ENCODE assay signal across 13 cellular contexts in genomic region chr20:18754030-18754659, GRCh38. TPM values are rescaled to one million over a fixed set of nuclear protein-coding genes. Genes with fewer than 3 reads are reported as not detected.
DNase-seq lines count a peak whose midpoint lies in the region; ATAC-seq, FAIRE-seq and TF ChIP-seq lines count a peak whose summit lies in the region.
"Had no signal": no experiment of that assay in that cellular context is flagged by ENCODE, and none has a peak within 500 bp of the region (broad histone marks: within the 10 kb centered on the region; RNA-seq: fewer than 3 reads in every experiment).

No MANE protein-coding gene starts in this region.

- no peaks in the 10 kb centered on the region for H4K20me1 ChIP-seq in OCI-LY7 (ENCODE audit: insufficient read depth, low read length)

- peak; percentile 100 for ATAC-seq in GM18517 (IDR thresholded peaks at IDR 0.05; ENCODE audit: unreplicated experiment)
- peak; percentile 99 for ATAC-seq in GM21529 (IDR thresholded peaks at IDR 0.05; ENCODE audit: unreplicated experiment)
- peak; percentile 99 for ATAC-seq in HG03354 (IDR thresholded peaks at IDR 0.05; ENCODE audit: poor library complexity, severe bottlenecking, unreplicated experiment)
- no peak for ATAC-seq in WTC11
- ATAC-seq: activated CD8-positive, alpha-beta T cell treated with anti-CD3 and anti-CD28 coated beads, Interleukin-2, amount 10 ng/mL, durations not matched to agents 7 days and 5 days had no signal

- no peaks in the 10 kb centered on the region for H3K4me1 ChIP-seq in OCI-LY7 (ENCODE audit: insufficient read depth, low read length, poor library complexity, severe bottlenecking)

- no peaks in the 10 kb centered on the region for H3K9me2 ChIP-seq in OCI-LY7 (ENCODE audit: insufficient read depth, low read length)

- H3K4me2 ChIP-seq in OCI-LY7 (ENCODE audit: low read length) = no peak overlapping the region

- TF ChIP-seq CTCF in OCI-LY7 (conservative IDR thresholded peaks at IDR 0.05; ENCODE audit: low read length) (no peak), WTC11 (IDR thresholded peaks at IDR 0.05) (no peak)

- no peaks in the 10 kb centered on the region for H3K36me3 ChIP-seq in OCI-LY7 (ENCODE audit: insufficient read depth, low read length)

- POLR2A ChIA-PET in OCI-LY7 (lab: Charles Lee) (interaction anchor here (0.6 to 1.3 kb wide), 3 partner anchors 13 to 620 kb away, joined by 3 read pairs; no protein-coding TSS in a partner anchor), WTC11 (lab: Charles Lee) (interaction anchor here (0.6 to 0.7 kb wide), 2 partner anchors 12 to 247 kb away, joined by 3 to 4 read pairs; partner anchors contain the start of gene SEC23B)

- H3K9me3 ChIP-seq in OCI-LY7 (ENCODE audit: low read length) = no peaks in the 10 kb centered on the region

- H3K27me3 Mint-ChIP-seq in WTC11 (ENCODE audit: low read depth) = no peaks in the 10 kb centered on the region
- H3K27me3 Mint-ChIP-seq: IgD-negative memory B cell, progenitor cell of endocrine pancreas had no signal

- H3K27ac ChIP-seq in OCI-LY7 (ENCODE audit: low read depth, low read length, poor library complexity, severe bottlenecking) = no peak overlapping the region

- H3K79me2 ChIP-seq in OCI-LY7 (ENCODE audit: insufficient read depth, low read depth, low read length) = no peaks in the 10 kb centered on the region

- CTCF ChIA-PET in OCI-LY7 (lab: Charles Lee; ENCODE audit: unreplicated experiment) (no interaction called here), WTC11 (lab: Charles Lee) (interaction anchor here (0.8 kb wide), 1 partner anchor 122 kb away, joined by 3 read pairs; no protein-coding TSS in a partner anchor)

- H3K4me3 Mint-ChIP-seq in WTC11 = no peak overlapping the region
- H3K4me3 Mint-ChIP-seq: activated CD8-positive, alpha-beta T cell treated with anti-CD3 and anti-CD28 coated beads, Interleukin-2, amount 10 ng/mL, durations not matched to agents 7 days and 5 days had no signal

- no peak overlapping the region for H3K4me3 ChIP-seq in OCI-LY7 (ENCODE audit: low read depth, low read length, poor library complexity, severe bottlenecking)

- H3K9me3 Mint-ChIP-seq in WTC11 = peaks cover 10% of the 10 kb centered on the region

- intact Hi-C loops in OCI-LY7 (cut with micrococcal nuclease; ENCODE audit: unreplicated experiment) = no loop called here

- BruUV-seq in OCI-LY7 (replicated peaks; lab: Mats Ljungman, UMichigan) = no TSS peak

- no peaks in the 10 kb centered on the region for H3K36me3 Mint-ChIP-seq in WTC11

- no peak overlapping the region for H2AFZ ChIP-seq in OCI-LY7 (ENCODE audit: low read length)

- no peak overlapping the region for H3K27ac Mint-ChIP-seq in WTC11
- H3K27ac Mint-ChIP-seq: activated CD8-positive, alpha-beta T cell treated with anti-CD3 and anti-CD28 coated beads, Interleukin-2, amount 10 ng/mL, durations not matched to agents 7 days and 5 days; progenitor cell of endocrine pancreas had no signal

- H3K4me1 Mint-ChIP-seq in WTC11 = peaks cover 3% of the 10 kb centered on the region; the same call in 1 of the 2 replicates

- no peak for FAIRE-seq in HTR-8/SVneo (lab: Jason Lieb, UNC)

- peak; percentile 36 for DNase-seq in iris pigment epithelial cell (ENCODE audit: low read depth)
- no peak for DNase-seq in OCI-LY7 (ENCODE audit: low spot score)
- no peak for DNase-seq in NCI-H524 (lab: John Stamatoyannopoulos, UW)
- DNase-seq in WTC11 (ENCODE audit: low spot score) = no peak
- no peak for DNase-seq in HTR-8/SVneo (ENCODE audit: insufficient read length, low spot score)
- DNase-seq: activated CD8-positive, alpha-beta T cell treated with anti-CD3 and anti-CD28 coated beads, Interleukin-2, amount 10 ng/mL, durations not matched to agents 7 days and 5 days; central memory CD4-positive, alpha-beta T cell had no signal

TF ChIP-seq in WTC11, 78 proteins besides CTCF, POLR2A, EP300 and RAD21:
- no peak for TF ChIP-seq PREB (CRISPR knock-in tag; IDR thresholded peaks at IDR 0.05; ENCODE audit: borderline replicate concordance)
- no peak for TF ChIP-seq ATF3 (CRISPR knock-in tag; conservative IDR thresholded peaks at IDR 0.05)
- no peak for TF ChIP-seq SOX15 (CRISPR knock-in tag; IDR thresholded peaks at IDR 0.05)
- TF ChIP-seq CREB1 (CRISPR knock-in tag; IDR thresholded peaks at IDR 0.05) = no peak
- TF ChIP-seq TP53 (CRISPR knock-in tag; IDR thresholded peaks at IDR 0.05) = no peak
- TF ChIP-seq, protein P1, sequence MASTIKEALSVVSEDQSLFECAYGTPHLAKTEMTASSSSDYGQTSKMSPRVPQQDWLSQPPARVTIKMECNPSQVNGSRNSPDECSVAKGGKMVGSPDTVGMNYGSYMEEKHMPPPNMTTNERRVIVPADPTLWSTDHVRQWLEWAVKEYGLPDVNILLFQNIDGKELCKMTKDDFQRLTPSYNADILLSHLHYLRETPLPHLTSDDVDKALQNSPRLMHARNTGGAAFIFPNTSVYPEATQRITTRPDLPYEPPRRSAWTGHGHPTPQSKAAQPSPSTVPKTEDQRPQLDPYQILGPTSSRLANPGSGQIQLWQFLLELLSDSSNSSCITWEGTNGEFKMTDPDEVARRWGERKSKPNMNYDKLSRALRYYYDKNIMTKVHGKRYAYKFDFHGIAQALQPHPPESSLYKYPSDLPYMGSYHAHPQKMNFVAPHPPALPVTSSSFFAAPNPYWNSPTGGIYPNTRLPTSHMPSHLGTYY (CRISPR knock-in tag; IDR thresholded peaks at IDR 0.05) = no peak
- no peak for TF ChIP-seq FOXJ3 (CRISPR knock-in tag; IDR thresholded peaks at IDR 0.05; ENCODE audit: borderline replicate concordance)
- no peak for TF ChIP-seq MLX (CRISPR knock-in tag; IDR thresholded peaks at IDR 0.05)
- no peak for TF ChIP-seq OVOL2 (CRISPR knock-in tag; IDR thresholded peaks at IDR 0.05; ENCODE audit: borderline replicate concordance)
- no peak for TF ChIP-seq NFYB (CRISPR knock-in tag; conservative IDR thresholded peaks at IDR 0.05; ENCODE audit: low read depth)
- no peak for TF ChIP-seq KAT7 (CRISPR knock-in tag; IDR thresholded peaks at IDR 0.05; ENCODE audit: borderline replicate concordance)
- TF ChIP-seq, protein P2, sequence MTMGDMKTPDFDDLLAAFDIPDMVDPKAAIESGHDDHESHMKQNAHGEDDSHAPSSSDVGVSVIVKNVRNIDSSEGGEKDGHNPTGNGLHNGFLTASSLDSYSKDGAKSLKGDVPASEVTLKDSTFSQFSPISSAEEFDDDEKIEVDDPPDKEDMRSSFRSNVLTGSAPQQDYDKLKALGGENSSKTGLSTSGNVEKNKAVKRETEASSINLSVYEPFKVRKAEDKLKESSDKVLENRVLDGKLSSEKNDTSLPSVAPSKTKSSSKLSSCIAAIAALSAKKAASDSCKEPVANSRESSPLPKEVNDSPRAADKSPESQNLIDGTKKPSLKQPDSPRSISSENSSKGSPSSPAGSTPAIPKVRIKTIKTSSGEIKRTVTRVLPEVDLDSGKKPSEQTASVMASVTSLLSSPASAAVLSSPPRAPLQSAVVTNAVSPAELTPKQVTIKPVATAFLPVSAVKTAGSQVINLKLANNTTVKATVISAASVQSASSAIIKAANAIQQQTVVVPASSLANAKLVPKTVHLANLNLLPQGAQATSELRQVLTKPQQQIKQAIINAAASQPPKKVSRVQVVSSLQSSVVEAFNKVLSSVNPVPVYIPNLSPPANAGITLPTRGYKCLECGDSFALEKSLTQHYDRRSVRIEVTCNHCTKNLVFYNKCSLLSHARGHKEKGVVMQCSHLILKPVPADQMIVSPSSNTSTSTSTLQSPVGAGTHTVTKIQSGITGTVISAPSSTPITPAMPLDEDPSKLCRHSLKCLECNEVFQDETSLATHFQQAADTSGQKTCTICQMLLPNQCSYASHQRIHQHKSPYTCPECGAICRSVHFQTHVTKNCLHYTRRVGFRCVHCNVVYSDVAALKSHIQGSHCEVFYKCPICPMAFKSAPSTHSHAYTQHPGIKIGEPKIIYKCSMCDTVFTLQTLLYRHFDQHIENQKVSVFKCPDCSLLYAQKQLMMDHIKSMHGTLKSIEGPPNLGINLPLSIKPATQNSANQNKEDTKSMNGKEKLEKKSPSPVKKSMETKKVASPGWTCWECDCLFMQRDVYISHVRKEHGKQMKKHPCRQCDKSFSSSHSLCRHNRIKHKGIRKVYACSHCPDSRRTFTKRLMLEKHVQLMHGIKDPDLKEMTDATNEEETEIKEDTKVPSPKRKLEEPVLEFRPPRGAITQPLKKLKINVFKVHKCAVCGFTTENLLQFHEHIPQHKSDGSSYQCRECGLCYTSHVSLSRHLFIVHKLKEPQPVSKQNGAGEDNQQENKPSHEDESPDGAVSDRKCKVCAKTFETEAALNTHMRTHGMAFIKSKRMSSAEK (CRISPR knock-in tag; IDR thresholded peaks at IDR 0.05; ENCODE audit: borderline replicate concordance) = no peak
- no peak for TF ChIP-seq ZNF423 (CRISPR knock-in tag; IDR thresholded peaks at IDR 0.05)
- TF ChIP-seq ETV6 (CRISPR knock-in tag; IDR thresholded peaks at IDR 0.05) = no peak

RNA-seq across cellular contexts. Expression of gene SCP2D1, which starts 59.4 kb away (rescaled TPM):
- not detected in 2 replicates for total RNA-seq in OCI-LY7 (2014; rRNA removed; shearing (Covaris generic))
- total RNA-seq in OCI-LY7 (2022) (not detected in 2 replicates), WTC11 (2021) (not detected in 3 replicates)
- total RNA-seq: activated CD8-positive, alpha-beta T cell treated with anti-CD3 and anti-CD28 coated beads, Interleukin-2, amount 10 ng/mL, durations not matched to agents 7 days and 5 days; Daoy; progenitor cell of endocrine pancreas had no signal
